In genomic region chr6:14713008-14713452, GRCh38 we compare ENCODE assay signal across 10 cellular contexts.
DNase-seq lines count a peak whose midpoint lies in the region; TF ChIP-seq lines count a peak whose summit lies in the region.
"Had no signal": no experiment of that assay in that cellular context is flagged by ENCODE, and none has a peak within 500 bp of the region (broad histone marks: within the 10 kb centered on the region; RNA-seq: fewer than 3 reads in every experiment).

No MANE protein-coding gene starts in this region.

- H3K27ac ChIP-seq in effector memory CD4-positive, alpha-beta T cell (ENCODE audit: insufficient read depth, low read length, poor library complexity, severe bottlenecking): no peak overlapping the region
- no peak overlapping the region for H3K27ac ChIP-seq in thyroid gland
- H3K27ac ChIP-seq: cardiac muscle cell had no signal

- H3K36me3 ChIP-seq in effector memory CD4-positive, alpha-beta T cell (ENCODE audit: control insufficient read depth, insufficient read depth, low read length): no peaks in the 10 kb centered on the region
- H3K36me3 ChIP-seq in thyroid gland: no peaks in the 10 kb centered on the region
- H3K36me3 ChIP-seq: cardiac muscle cell had no signal

- intact Hi-C loops in thyroid gland (cut with DNase I): no loop called here

- H3K27me3 ChIP-seq in effector memory CD4-positive, alpha-beta T cell (replicated peaks; ENCODE audit: control insufficient read depth, insufficient read depth, low read length, poor library complexity, severe bottlenecking): no peaks in the 10 kb centered on the region
- no peaks in the 10 kb centered on the region for H3K27me3 ChIP-seq in thyroid gland
- H3K27me3 ChIP-seq: cardiac muscle cell had no signal

- H3K4me3 ChIP-seq in AG10803 (ENCODE audit: low read length) (peak overlapping the region; percentile 20; the same call in 1 of the 2 replicates), choroid plexus epithelial cell (ENCODE audit: low read depth, low read length) (no peak overlapping the region), thyroid gland (replicated peaks in 1 of 3) (no peak overlapping the region)
- H3K4me3 ChIP-seq in effector memory CD4-positive, alpha-beta T cell (ENCODE audit: insufficient read depth, low read depth, low read length, poor library complexity, severe bottlenecking): no peak overlapping the region
- H3K4me3 ChIP-seq: cardiac muscle cell had no signal

- no peaks in the 10 kb centered on the region for H3K4me1 ChIP-seq in effector memory CD4-positive, alpha-beta T cell (ENCODE audit: control insufficient read depth, insufficient read depth, low read length, poor library complexity, severe bottlenecking)
- no peaks in the 10 kb centered on the region for H3K4me1 ChIP-seq in thyroid gland

- no peak for TF ChIP-seq CTCF in AG10803 (conservative IDR thresholded peaks at IDR 0.05; ENCODE audit: low read length)
- no peak for TF ChIP-seq CTCF in choroid plexus epithelial cell (conservative IDR thresholded peaks at IDR 0.05; ENCODE audit: low read depth, low read length)
- TF ChIP-seq CTCF in thyroid gland (IDR thresholded peaks at IDR 0.05): no peak

- WGBS in thyroid gland, 2 donors: 80% methylated on average over 7 of the region's 7 CpGs

- H3K9me3 ChIP-seq in effector memory CD4-positive, alpha-beta T cell (ENCODE audit: control insufficient read depth, low read length): no peaks in the 10 kb centered on the region
- no peaks in the 10 kb centered on the region for H3K9me3 ChIP-seq in thyroid gland

- DNase-seq in AG10803 (ENCODE audit: low read depth) (peak; percentile 88), LHCN-M2 (ENCODE audit: low read depth) (peak; percentile 84), choroid plexus epithelial cell (ENCODE audit: low read depth) (peak; percentile 75), myocyte (ENCODE audit: low read depth) (peak; percentile 59), SKM-1 treated with dmso at 0.1 percent for 144 hours (lab: John Stamatoyannopoulos, UW; ENCODE audit: unreplicated experiment) (no peak), NCI-H2171 treated with DMSO at 0.1 percent for 48 hours (lab: John Stamatoyannopoulos, UW) (no peak), thyroid gland (no peak)
- DNase-seq in effector memory CD4-positive, alpha-beta T cell: no peak
- DNase-seq: activated B cell treated with CpG ODN at 0.5 μM for 24 hours had no signal

- no peak for TF ChIP-seq POLR2A in thyroid gland (IDR thresholded peaks at IDR 0.05)

Comparison
In these comparisons a context has a peak if more than half of its experiments do, and no peak if none do; other contexts are left out.
1. DNase-seq: peak in AG10803 (single experiment), LHCN-M2 (single experiment), choroid plexus epithelial cell (single experiment) and myocyte (single experiment); none in effector memory CD4-positive, alpha-beta T cell (0 of 3), SKM-1 treated with dmso at 0.1 percent for 144 hours (single experiment), NCI-H2171 treated with DMSO at 0.1 percent for 48 hours (single experiment) and thyroid gland (0 of 2).